ENCODE assay signal across 13 cellular contexts in the genomic region with DNA sequence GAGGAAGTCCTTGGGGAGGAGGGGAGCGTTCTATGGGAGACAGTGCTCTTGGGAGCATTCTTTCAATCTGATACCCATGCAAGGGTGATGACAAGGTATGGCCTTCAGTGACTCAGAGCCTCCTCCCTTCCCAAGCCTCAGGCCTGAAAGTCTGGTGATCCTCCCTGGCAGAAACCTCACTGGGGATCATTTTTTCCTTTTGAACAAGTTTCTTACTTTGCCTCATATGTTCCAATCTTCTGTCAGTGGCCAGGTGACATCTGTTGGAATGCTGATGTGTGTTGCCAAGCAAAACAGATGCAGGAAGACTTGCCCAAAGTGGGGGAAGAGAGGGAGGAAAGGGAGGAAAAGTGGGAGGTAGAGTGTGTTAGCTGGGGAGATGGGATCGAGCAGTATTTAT.
DNase-seq lines count a peak whose midpoint lies in the region; ATAC-seq, FAIRE-seq and TF ChIP-seq lines count a peak whose summit lies in the region.
"Had no signal": no experiment of that assay in that cellular context is flagged by ENCODE, and none has a peak within 500 bp of the region (broad histone marks: within the 10 kb centered on the region; RNA-seq: fewer than 3 reads in every experiment).

No MANE protein-coding gene starts in this region.

- no peaks in the 10 kb centered on the region for H3K9me3 Mint-ChIP-seq in brain
- no peaks in the 10 kb centered on the region for H3K9me3 Mint-ChIP-seq in type B pancreatic cell

- H3K27ac Mint-ChIP-seq in brain (peak overlapping the region in 4 of 5 experiments; percentile 11 to 77 (median 16)), type B pancreatic cell (peak overlapping the region; percentile 91)

- TF ChIP-seq CTCF in brain (conservative IDR thresholded peaks at IDR 0.05) (no peak), keratinocyte (optimal IDR thresholded peaks at IDR 0.05 in 1 of 3, IDR thresholded peaks at IDR 0.05 in 1 of 3, conservative IDR thresholded peaks at IDR 0.05 in 1 of 3; ENCODE audit: extremely low read depth in 1 of 3, insufficient read depth in 2 of 3, low read length in 3 of 3) (no peak), type B pancreatic cell (conservative IDR thresholded peaks at IDR 0.05) (no peak)

- H3K27ac ChIP-seq in keratinocyte (ENCODE audit: control insufficient read depth, insufficient read depth, low read length) = peak overlapping the region; percentile 86
- H3K27ac ChIP-seq: ascending aorta had no signal

- peaks cover 17% of the 10 kb centered on the region for H3K36me3 Mint-ChIP-seq in brain
- H3K36me3 Mint-ChIP-seq in type B pancreatic cell = peaks cover 5% of the 10 kb centered on the region

- dilution Hi-C loops in keratinocyte (cut with MboI; ENCODE audit: extremely low pct_ligation_motif_present, low sequenced_read_pairs) = no loop called here

- peaks cover 53% of the 10 kb centered on the region for H3K4me1 ChIP-seq in keratinocyte (ENCODE audit: control insufficient read depth, extremely low read depth, insufficient read depth, low read length)
- H3K4me1 ChIP-seq: ascending aorta had no signal

- H3K4me3 Mint-ChIP-seq in brain (no peak overlapping the region), type B pancreatic cell (peak overlapping the region; percentile 67)

- H4K20me1 ChIP-seq in keratinocyte (ENCODE audit: control insufficient read depth, extremely low read depth, insufficient read depth, low read length) = no peaks in the 10 kb centered on the region

- H3K27me3 ChIP-seq in keratinocyte (ENCODE audit: control insufficient read depth, extremely low read depth, insufficient read depth, low read length) = no peaks in the 10 kb centered on the region
- H3K27me3 ChIP-seq: ascending aorta had no signal

- H3K27me3 Mint-ChIP-seq in brain = no peaks in the 10 kb centered on the region
- no peaks in the 10 kb centered on the region for H3K27me3 Mint-ChIP-seq in type B pancreatic cell

- peaks cover 5 to 10% of the 10 kb centered on the region in 2 experiments for H3K36me3 ChIP-seq in keratinocyte (ENCODE audit: control insufficient read depth in 2 of 2, extremely low read depth in 1 of 2, insufficient read depth in 2 of 2, low read length in 2 of 2)
- H3K36me3 ChIP-seq: ascending aorta had no signal

- H3K79me2 ChIP-seq in keratinocyte (ENCODE audit: control insufficient read depth, insufficient read depth, low read length) = peaks cover 81% of the 10 kb centered on the region

- peak; percentile 99 for FAIRE-seq in keratinocyte (lab: Jason Lieb, UNC)

- peak overlapping the region in 2 of 3 experiments; percentile 16 to 53 for H3K4me3 ChIP-seq in keratinocyte (ENCODE audit: control insufficient read depth in 2 of 3, extremely low read depth in 1 of 3, insufficient read depth in 2 of 3, low read depth in 1 of 3, low read length in 3 of 3)
- H3K4me3 ChIP-seq: ascending aorta had no signal

- peak overlapping the region; percentile 56 for H3K9ac ChIP-seq in keratinocyte (ENCODE audit: control insufficient read depth, extremely low read depth, insufficient read depth, low read length)

- no peaks in the 10 kb centered on the region for H3K9me3 ChIP-seq in keratinocyte (ENCODE audit: control insufficient read depth, low read depth, low read length)
- H3K9me3 ChIP-seq: ascending aorta had no signal

- H3K4me1 Mint-ChIP-seq in brain (peaks cover 80% of the 10 kb centered on the region), type B pancreatic cell (ENCODE audit: unreplicated experiment) (peaks cover 48% of the 10 kb centered on the region)

- H3K4me2 ChIP-seq in keratinocyte (ENCODE audit: control insufficient read depth, extremely low read depth, insufficient read depth, low read depth, low read length) = peak overlapping the region; percentile 85

- peaks cover 3% of the 10 kb centered on the region for H3K9me1 ChIP-seq in keratinocyte (ENCODE audit: control insufficient read depth, extremely low read depth, insufficient read depth, low read length)

- DNase-seq in HT1080 (ENCODE audit: low read depth) (peak; percentile 89), keratinocyte (ENCODE audit: low read depth, low spot score) (peak; percentile 55), type B pancreatic cell (ENCODE audit: extremely low spot score, unreplicated experiment) (no peak), NCI-H2029 (lab: John Stamatoyannopoulos, UW) (no peak), cerebellum (ENCODE audit: low spot score) (no peak)
- DNase-seq: DND-41; H7; NCI-H1092 treated with DMSO at 0.1 percent for 48 hours; stimulated activated CD4-positive, alpha-beta T cell treated with anti-CD3 and anti-CD28 coated beads, Interleukin-15, amount 100 ng/mL, for 24 hours; stimulated activated naive CD4-positive, alpha-beta T cell treated with Interleukin-2 at 50 U/mL for 16 hours had no signal

- no peak for ATAC-seq in HG02759 (IDR thresholded peaks at IDR 0.05; ENCODE audit: unreplicated experiment)

- no peak overlapping the region for H2AFZ ChIP-seq in keratinocyte (ENCODE audit: control insufficient read depth, low read length)

Comparison
In these comparisons a context has a peak if more than half of its experiments do, and no peak if none do; other contexts are left out.
1. DNase-seq: peak in HT1080 (single experiment) and keratinocyte (single experiment); none in type B pancreatic cell (single experiment), NCI-H2029 (single experiment) and cerebellum (single experiment).